Comparison of ENCODE assay signal across 16 cellular contexts in the genomic region with DNA sequence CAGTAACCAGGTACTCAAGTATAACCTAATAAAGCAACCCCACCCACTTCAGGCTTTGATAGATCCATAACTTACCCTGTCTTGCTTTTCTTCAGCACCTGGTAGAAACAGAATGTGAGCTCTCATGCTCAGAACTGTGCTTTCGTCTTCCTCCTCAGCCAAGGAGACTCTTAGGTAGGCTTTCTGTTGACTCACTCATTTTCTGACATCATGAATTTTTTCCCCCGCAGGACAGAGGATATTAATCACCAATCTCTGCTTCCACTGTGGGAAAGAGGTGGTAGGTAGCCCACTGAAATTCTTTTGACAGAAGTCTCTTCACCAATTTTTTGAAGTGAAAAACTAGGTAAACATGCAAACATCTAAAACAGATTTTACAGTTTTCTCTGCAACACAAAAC.
DNase-seq lines count a peak whose midpoint lies in the region; FAIRE-seq and TF ChIP-seq lines count a peak whose summit lies in the region.
"Had no signal": no experiment of that assay in that cellular context is flagged by ENCODE, and none has a peak within 500 bp of the region (broad histone marks: within the 10 kb centered on the region; RNA-seq: fewer than 3 reads in every experiment).

No MANE protein-coding gene starts in this region.

- peak; percentile 21 for FAIRE-seq in GM12892 (lab: Jason Lieb, UNC)
- FAIRE-seq: GM19239 had no signal

- no peak for TF ChIP-seq POLR2A in GM12892 (IDR thresholded peaks at IDR 0.05; ENCODE audit: low read depth, low read length)

- no peak for TF ChIP-seq CTCF in epithelial cell of esophagus (IDR thresholded peaks at IDR 0.05; ENCODE audit: insufficient read depth, low read depth, low read length, missing control alignments)

- DNase-seq in GM12892 (ENCODE audit: insufficient read length) = no peak
- DNase-seq in RPMI7951 (ENCODE audit: low read depth) = peak; percentile 11
- peak; percentile 9 for DNase-seq in epithelial cell of esophagus (ENCODE audit: low read depth)
- peak; percentile 45 for DNase-seq in renal cortical epithelial cell (ENCODE audit: low read depth)
- DNase-seq in activated gamma-delta T cell treated with Interleukin-2 at 50 U/mL for 16 hours = no peak
- no peak for DNase-seq in GOT3 (lab: John Stamatoyannopoulos, UW)
- no peak for DNase-seq in DMS114 treated with DMSO at 0.1 percent for 48 hours (lab: John Stamatoyannopoulos, UW; ENCODE audit: unreplicated experiment)
- DNase-seq: ACHN, AML-193, DMS 273 treated with DMSO at 0.1 percent for 48 hours, KBM-7, NCI-H1436 treated with DMSO at 0.1 percent for 48 hours, NCI-H2029 treated with DMSO at 0.1 percent for 48 hours, NCI-H510A treated with DMSO at 0.1 percent for 48 hours, PC-9 had no signal

- H3K4me3 ChIP-seq in epithelial cell of esophagus (ENCODE audit: low read length) = no peak overlapping the region
- H3K4me3 ChIP-seq: PC-9 had no signal

Comparison
In these comparisons a context has a peak if more than half of its experiments do, and no peak if none do; other contexts are left out.
1. DNase-seq: peak in RPMI7951 (single experiment), epithelial cell of esophagus (single experiment) and renal cortical epithelial cell (single experiment); none in GM12892 (single experiment), activated gamma-delta T cell treated with Interleukin-2 at 50 U/mL for 16 hours (single experiment), GOT3 (single experiment) and DMS114 treated with DMSO at 0.1 percent for 48 hours (single experiment).